In genomic region chr10:58435297-58435696, GRCh38 we compare ENCODE assay signal across 9 cellular contexts. TPM values are rescaled to one million over a fixed set of nuclear protein-coding genes. Genes with fewer than 3 reads are reported as not detected.
DNase-seq lines count a peak whose midpoint lies in the region; ATAC-seq and TF ChIP-seq lines count a peak whose summit lies in the region.
"Had no signal": no experiment of that assay in that cellular context is flagged by ENCODE, and none has a peak within 500 bp of the region (broad histone marks: within the 10 kb centered on the region; RNA-seq: fewer than 3 reads in every experiment).

No MANE protein-coding gene starts in this region.

- peak; percentile 96 to 98 for ATAC-seq in activated T-cell treated with anti-CD3 and anti-CD28 coated beads, Interleukin-2, amount 50 U/mL, for 72 hours (replicated peaks in 1 of 2)

- H3K4me3 Mint-ChIP-seq in activated T-cell treated with anti-CD3 and anti-CD28 coated beads, Interleukin-2, amount 50 U/mL, for 72 hours: no peak overlapping the region
- H3K4me3 Mint-ChIP-seq in type B pancreatic cell: no peak overlapping the region

- H3K27ac Mint-ChIP-seq in activated T-cell treated with anti-CD3 and anti-CD28 coated beads, Interleukin-2, amount 50 U/mL, for 72 hours: no peak overlapping the region
- H3K27ac Mint-ChIP-seq in type B pancreatic cell: peak overlapping the region; percentile 15

- peaks cover 13% of the 10 kb centered on the region for H3K4me1 Mint-ChIP-seq in activated T-cell treated with anti-CD3 and anti-CD28 coated beads, Interleukin-2, amount 50 U/mL, for 72 hours (ENCODE audit: low read depth)
- H3K4me1 Mint-ChIP-seq in type B pancreatic cell (ENCODE audit: unreplicated experiment): peaks cover 13% of the 10 kb centered on the region

- TF ChIP-seq CTCF in type B pancreatic cell (conservative IDR thresholded peaks at IDR 0.05): no peak

- peaks cover 0 to 4% of the 10 kb centered on the region in 2 donors for H3K9me3 Mint-ChIP-seq in activated T-cell treated with anti-CD3 and anti-CD28 coated beads, Interleukin-2, amount 50 U/mL, for 72 hours
- peaks cover 7% of the 10 kb centered on the region for H3K9me3 Mint-ChIP-seq in type B pancreatic cell

- no peaks in the 10 kb centered on the region for H3K27me3 Mint-ChIP-seq in activated T-cell treated with anti-CD3 and anti-CD28 coated beads, Interleukin-2, amount 50 U/mL, for 72 hours (ENCODE audit: low read depth)
- no peaks in the 10 kb centered on the region for H3K27me3 Mint-ChIP-seq in type B pancreatic cell

- DNase-seq in stimulated activated CD4-positive, alpha-beta T cell treated with anti-CD3 and anti-CD28 coated beads, Interleukin-12 subunit alpha, Interleukin-12 subunit beta, amount 100 ng/mL, for 48 hours (ENCODE audit: low read depth in 2 of 3, low spot score in 1 of 3): peak in 2 of 3 donors; percentile 1 to 14
- DNase-seq in stimulated activated CD4-positive, alpha-beta T cell treated with anti-CD3 and anti-CD28 coated beads, Interleukin-4, amount 100 ng/mL, for 4 hours: no peak
- peak; percentile 21 to 39 for DNase-seq in activated T-cell treated with anti-CD3 and anti-CD28 coated beads, Interleukin-2, amount 50 U/mL, for 72 hours
- peak; percentile 68 for DNase-seq in hepatic stellate cell (ENCODE audit: low spot score)
- DNase-seq in type B pancreatic cell (ENCODE audit: extremely low spot score, unreplicated experiment): no peak
- no peak for DNase-seq in amygdala (lab: John Stamatoyannopoulos, UW)
- no peak for DNase-seq in retina
- DNase-seq in NCI-H345 (lab: John Stamatoyannopoulos, UW): no peak
- DNase-seq: sigmoid colon had no signal

- H3K36me3 Mint-ChIP-seq in activated T-cell treated with anti-CD3 and anti-CD28 coated beads, Interleukin-2, amount 50 U/mL, for 72 hours (ENCODE audit: insufficient read depth in 2 of 2): no peaks in the 10 kb centered on the region
- H3K36me3 Mint-ChIP-seq in type B pancreatic cell: no peaks in the 10 kb centered on the region

RNA-seq across cellular contexts. Expression of gene TFAM, which starts 50.1 kb away (rescaled TPM):
- total RNA-seq in activated T-cell treated with anti-CD3 and anti-CD28 coated beads, Interleukin-2, amount 50 U/mL, for 72 hours: 10 to 100 TPM; 72.4 to 89.8 TPM
- 64.8 and 67.7 TPM in 2 replicates for total RNA-seq in type B pancreatic cell (ENCODE audit: low replicate concordance)

Comparison
In these comparisons a context has a peak if more than half of its experiments do, and no peak if none do; other contexts are left out.
1. DNase-seq: peak in stimulated activated CD4-positive, alpha-beta T cell treated with anti-CD3 and anti-CD28 coated beads, Interleukin-12 subunit alpha, Interleukin-12 subunit beta, amount 100 ng/mL, for 48 hours (2 of 3), activated T-cell treated with anti-CD3 and anti-CD28 coated beads, Interleukin-2, amount 50 U/mL, for 72 hours (2 of 2) and hepatic stellate cell (single experiment); none in stimulated activated CD4-positive, alpha-beta T cell treated with anti-CD3 and anti-CD28 coated beads, Interleukin-4, amount 100 ng/mL, for 4 hours (0 of 2), type B pancreatic cell (single experiment), amygdala (0 of 56), retina (single experiment) and NCI-H345 (single experiment).